ENCODE assay signal across 16 cellular contexts in the genomic region with DNA sequence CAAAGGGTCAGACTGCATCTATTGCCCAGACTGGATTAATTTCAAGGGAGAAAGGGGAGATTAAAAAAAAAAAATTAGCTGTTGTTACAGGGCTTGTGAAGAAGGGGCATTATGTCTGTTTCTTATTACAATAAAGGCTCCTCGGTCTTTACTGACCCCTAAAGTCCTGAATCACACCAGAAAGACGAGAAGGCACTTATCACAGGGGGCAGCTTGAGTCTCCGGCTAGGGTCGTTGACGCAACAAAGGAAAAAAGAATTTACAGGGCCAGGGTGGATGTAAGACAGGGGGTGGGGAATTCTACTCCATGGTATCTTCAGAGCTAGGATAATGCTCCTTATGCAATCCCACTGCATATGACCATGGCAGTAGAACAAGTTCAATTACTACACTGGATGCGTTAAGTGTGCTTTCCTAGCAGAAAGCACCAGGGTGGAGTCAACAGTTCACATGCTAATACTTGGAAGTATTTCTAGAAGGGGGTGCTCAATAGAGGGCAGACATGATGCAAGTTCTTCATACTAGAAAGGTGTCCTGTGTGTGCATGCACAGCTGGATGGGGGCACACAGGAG. TPM values are rescaled to one million over a fixed set of nuclear protein-coding genes. Genes with fewer than 3 reads are reported as not detected.
DNase-seq lines count a peak whose midpoint lies in the region; ATAC-seq and TF ChIP-seq lines count a peak whose summit lies in the region.
"Had no signal": no experiment of that assay in that cellular context is flagged by ENCODE, and none has a peak within 500 bp of the region (broad histone marks: within the 10 kb centered on the region; RNA-seq: fewer than 3 reads in every experiment).

No MANE protein-coding gene starts in this region.

- 0 out of 3 replicates have a peak, but pooled peaks have one; percentile 17 for ATAC-seq in DND-41 (ENCODE audit: insufficient read depth, low read depth)
- ATAC-seq in activated naive CD8-positive, alpha-beta T cell treated with anti-CD3 and anti-CD28 coated beads, Interleukin-2, amount 50 U/mL, for 24 hours, result no peak
- ATAC-seq in naive thymus-derived CD8-positive, alpha-beta T cell, result peak; percentile 23 to 34
- no peak for ATAC-seq in foreskin keratinocyte
- ATAC-seq in GM21381 (IDR thresholded peaks at IDR 0.05; ENCODE audit: unreplicated experiment), result no peak

- TF ChIP-seq CTCF in 22Rv1 (IDR thresholded peaks at IDR 0.05) (no peak), DND-41 (IDR thresholded peaks at IDR 0.05; ENCODE audit: borderline replicate concordance, extremely low read depth, low read length, poor library complexity, severe bottlenecking) (no peak), foreskin keratinocyte (conservative IDR thresholded peaks at IDR 0.05) (no peak)

- H3K27me3 Mint-ChIP-seq in activated naive CD8-positive, alpha-beta T cell treated with anti-CD3 and anti-CD28 coated beads, Interleukin-2, amount 50 U/mL, for 24 hours, result no peaks in the 10 kb centered on the region
- no peaks in the 10 kb centered on the region for H3K27me3 Mint-ChIP-seq in naive thymus-derived CD8-positive, alpha-beta T cell

- H3K27ac ChIP-seq in 22Rv1, result peak overlapping the region; percentile 34; the same call in 1 of the 2 replicates
- no peak overlapping the region for H3K27ac ChIP-seq in DND-41 (ENCODE audit: low read length)
- H3K27ac ChIP-seq in foreskin keratinocyte, result no peak overlapping the region
- H3K27ac ChIP-seq: HL-60, WERI-Rb-1 had no signal

- peaks cover 51% of the 10 kb centered on the region for H4K20me1 ChIP-seq in DND-41 (ENCODE audit: insufficient read depth, low read length)

- H3K4me3 Mint-ChIP-seq in activated naive CD8-positive, alpha-beta T cell treated with anti-CD3 and anti-CD28 coated beads, Interleukin-2, amount 50 U/mL, for 24 hours, result no peak overlapping the region
- H3K4me3 Mint-ChIP-seq in naive thymus-derived CD8-positive, alpha-beta T cell, result peak overlapping the region in 1 of 10 donors; percentile 52

- H3K79me2 ChIP-seq in DND-41 (ENCODE audit: insufficient read depth, low read length), result peaks cover 32% of the 10 kb centered on the region

- peaks cover 98% of the 10 kb centered on the region for H3K36me3 ChIP-seq in DND-41 (ENCODE audit: insufficient read depth, low read length)

- H3K4me1 ChIP-seq in DND-41 (ENCODE audit: insufficient read depth, low read length) (peaks cover 4% of the 10 kb centered on the region; the same call in 1 of the 2 replicates), foreskin keratinocyte (no peaks in the 10 kb centered on the region)

- no peak overlapping the region for H3K4me3 ChIP-seq in DND-41 (ENCODE audit: low read depth in 1 of 2, low read length in 2 of 2)
- H3K4me3 ChIP-seq: coronary artery had no signal

- no peak overlapping the region for H3K9ac ChIP-seq in DND-41 (ENCODE audit: low read depth, low read length)

- DNase-seq in DND-41, result no peak
- DNase-seq in activated naive CD8-positive, alpha-beta T cell treated with anti-CD3 and anti-CD28 coated beads, Interleukin-2, amount 50 U/mL, for 24 hours, result no peak
- DNase-seq in naive thymus-derived CD8-positive, alpha-beta T cell, result no peak
- DNase-seq in foreskin keratinocyte, result no peak
- no peak for DNase-seq in NCI-H187 (lab: John Stamatoyannopoulos, UW)
- DNase-seq in HuH-7 (ENCODE audit: low spot score), result no peak
- DNase-seq: activated effector memory CD4-positive, alpha-beta T cell treated with anti-CD3 and anti-CD28 coated beads, Interleukin-2, amount 50 U/mL, for 16 hours; NCI-H1048; NCI-H526; WERI-Rb-1 had no signal

- H3K27me3 ChIP-seq in DND-41 (ENCODE audit: insufficient read depth, low read length, poor library complexity), result no peaks in the 10 kb centered on the region
- H3K27me3 ChIP-seq in foreskin keratinocyte, result no peaks in the 10 kb centered on the region

- peaks cover 86% of the 10 kb centered on the region for H3K36me3 Mint-ChIP-seq in activated naive CD8-positive, alpha-beta T cell treated with anti-CD3 and anti-CD28 coated beads, Interleukin-2, amount 50 U/mL, for 24 hours (ENCODE audit: low read depth)
- H3K36me3 Mint-ChIP-seq in naive thymus-derived CD8-positive, alpha-beta T cell, result peaks cover 12 to 94% (median 34%) of the 10 kb centered on the region in 3 donors

- no peak overlapping the region for H3K4me2 ChIP-seq in DND-41 (ENCODE audit: insufficient read depth, low read length)

- no peaks in the 10 kb centered on the region for H3K9me3 ChIP-seq in DND-41 (ENCODE audit: insufficient read depth, low read length, severe bottlenecking)

- peaks cover 73% of the 10 kb centered on the region for H3K4me1 Mint-ChIP-seq in activated naive CD8-positive, alpha-beta T cell treated with anti-CD3 and anti-CD28 coated beads, Interleukin-2, amount 50 U/mL, for 24 hours
- H3K4me1 Mint-ChIP-seq in naive thymus-derived CD8-positive, alpha-beta T cell, result peaks cover 18 to 60% (median 52%) of the 10 kb centered on the region in 4 donors

- H3K27ac Mint-ChIP-seq in activated naive CD8-positive, alpha-beta T cell treated with anti-CD3 and anti-CD28 coated beads, Interleukin-2, amount 50 U/mL, for 24 hours, result peak overlapping the region; percentile 83
- H3K27ac Mint-ChIP-seq in naive thymus-derived CD8-positive, alpha-beta T cell, result peak overlapping the region in 7 of 10 donors; percentile 6 to 68 (median 66)

- no peaks in the 10 kb centered on the region for H3K9me3 Mint-ChIP-seq in activated naive CD8-positive, alpha-beta T cell treated with anti-CD3 and anti-CD28 coated beads, Interleukin-2, amount 50 U/mL, for 24 hours
- H3K9me3 Mint-ChIP-seq in naive thymus-derived CD8-positive, alpha-beta T cell, result no peaks in the 10 kb centered on the region

- H2AFZ ChIP-seq in DND-41 (ENCODE audit: low read depth, low read length), result no peak overlapping the region

- POLR2A ChIA-PET in naive thymus-derived CD8-positive, alpha-beta T cell (lab: Charles Lee), result interaction anchor here (1.1 to 5.9 kb wide), 5 partner anchors 9 to 17 kb away, joined by 3 to 35 read pairs (median 5); partner anchors contain the start of gene DDX17

RNA-seq across cellular contexts. Expression of gene DDX17, which starts 16.5 kb away (rescaled TPM):
- total RNA-seq in naive thymus-derived CD8-positive, alpha-beta T cell, result 1,000 to 10,000 TPM; 1,031 to 1,044 TPM
- 10 to 100 TPM; 27.3 to 38.7 (median 28.2) TPM for polyA plus RNA-seq in naive thymus-derived CD8-positive, alpha-beta T cell
- 169 and 187 TPM in 2 replicates for total RNA-seq in foreskin keratinocyte
- 43.7 and 51.8 TPM in 2 replicates for polyA plus RNA-seq in foreskin keratinocyte

RNA-seq across cellular contexts. Expression of gene KDELR3, which starts 21.8 kb away (rescaled TPM):
- not detected for total RNA-seq in naive thymus-derived CD8-positive, alpha-beta T cell
- under 1 TPM in 2 of 3 donors, not detected in 1; 0.11 to 0.28 TPM for polyA plus RNA-seq in naive thymus-derived CD8-positive, alpha-beta T cell
- total RNA-seq in foreskin keratinocyte, result 6.7 and 15.4 TPM in 2 replicates
- polyA plus RNA-seq in foreskin keratinocyte, result 7.5 and 14.5 TPM in 2 replicates
- polyA plus RNA-seq: neural cell had no signal

RNA-seq across cellular contexts. Expression of gene KCNJ4, which starts 34.6 kb away (rescaled TPM):
- total RNA-seq in naive thymus-derived CD8-positive, alpha-beta T cell, result not detected
- polyA plus RNA-seq in naive thymus-derived CD8-positive, alpha-beta T cell, result not detected
- total RNA-seq in foreskin keratinocyte, result 0.07 TPM in 1 of 2 replicates, not detected in the other
- polyA plus RNA-seq in foreskin keratinocyte, result 0.02 TPM in 1 of 2 replicates, not detected in the other
- polyA plus RNA-seq: keratinocyte had no signal

Comparison
In these comparisons a context has a peak if more than half of its experiments do, and no peak if none do; other contexts are left out.
1. ATAC-seq: peak in DND-41 (single experiment) and naive thymus-derived CD8-positive, alpha-beta T cell (2 of 2); none in activated naive CD8-positive, alpha-beta T cell treated with anti-CD3 and anti-CD28 coated beads, Interleukin-2, amount 50 U/mL, for 24 hours (single experiment), foreskin keratinocyte (single experiment) and GM21381 (single experiment).